32 cellular contexts compared by ENCODE assay signal in genomic region chr7:158606111-158606510, GRCh38. TPM values are rescaled to one million over a fixed set of nuclear protein-coding genes. Genes with fewer than 3 reads are reported as not detected.
"Had no signal": no experiment of that assay in that cellular context is flagged by ENCODE, and none has a peak within 500 bp of the region (broad histone marks: within the 10 kb centered on the region; RNA-seq: fewer than 3 reads in every experiment).

No MANE protein-coding gene starts in this region.

- H3K9me3 ChIP-seq: esophagus muscularis mucosa, gastroesophageal sphincter, mucosa of descending colon, ovary, right lobe of liver, stomach, thyroid gland, upper lobe of left lung, vagina had no signal

- H3K36me3 Mint-ChIP-seq: activated naive CD4-positive, alpha-beta T cell treated with anti-CD3 and anti-CD28 coated beads, Interleukin-2, amount 50 U/mL, for 24 hours; natural killer cell treated with Interleukin-12 subunit alpha and Interleukin-12 subunit beta and Interleukin-15 and Interleukin-18, amount 100 ng/mL, for 72 hours had no signal

- H3K4me2 ChIP-seq: hepatocyte had no signal

- H3K4me1 ChIP-seq: esophagus muscularis mucosa, gastroesophageal sphincter, right lobe of liver, stomach, thyroid gland, upper lobe of left lung, vagina had no signal

- H3K4me3 ChIP-seq: esophagus muscularis mucosa, gastroesophageal sphincter, hepatocyte, mucosa of descending colon, ovary, right lobe of liver, skin epidermis, stomach, thyroid gland, upper lobe of left lung, vagina had no signal

- H3K27me3 ChIP-seq: brain microvascular endothelial cell, esophagus muscularis mucosa, gastroesophageal sphincter, hepatocyte, ovary, right lobe of liver, stomach, thyroid gland, upper lobe of left lung, vagina had no signal

- H3K36me3 ChIP-seq: brain microvascular endothelial cell, ovary, right lobe of liver, thyroid gland, upper lobe of left lung, vagina had no signal

- H3K27ac ChIP-seq: brain microvascular endothelial cell, esophagus muscularis mucosa, gastroesophageal sphincter, hepatocyte, ovary, right lobe of liver, stomach, thyroid gland, upper lobe of left lung, vagina had no signal

- H3K27ac Mint-ChIP-seq: activated CD8-positive, alpha-beta T cell treated with anti-CD3 and anti-CD28 coated beads for 36 hours; activated naive CD4-positive, alpha-beta T cell treated with anti-CD3 and anti-CD28 coated beads, Interleukin-2, amount 50 U/mL, for 24 hours; activated naive CD8-positive, alpha-beta T cell treated with anti-CD3 and anti-CD28 coated beads, Interleukin-2, amount 50 U/mL, for 24 hours; activated T-helper 17 cell treated with anti-CD3 and anti-CD28 coated beads, Interleukin-2, amount 50 U/mL, for 72 hours; dendritic cell treated with granulocyte-macrophage colony-stimulating factor and Interleukin-4, amounts not matched to agents 40 ng/mL and 50 ng/mL, for 4 days; natural killer cell treated with Interleukin-12 subunit alpha and Interleukin-12 subunit beta and Interleukin-15 and Interleukin-18, amount 100 ng/mL, for 72 hours; progenitor cell of endocrine pancreas; stimulated activated naive B cell treated with anti-CD40 and anti-IgM and Interleukin-4, amounts not matched to agents 10 μg/mL and 1 μg/mL and 100 μg/mL, for 72 hours had no signal

- H3K9me3 Mint-ChIP-seq: activated CD8-positive, alpha-beta T cell treated with anti-CD3 and anti-CD28 coated beads for 36 hours; activated naive CD4-positive, alpha-beta T cell treated with anti-CD3 and anti-CD28 coated beads, Interleukin-2, amount 50 U/mL, for 24 hours; activated naive CD8-positive, alpha-beta T cell treated with anti-CD3 and anti-CD28 coated beads, Interleukin-2, amount 50 U/mL, for 24 hours; activated T-cell treated with anti-CD3 and anti-CD28 coated beads, Interleukin-2, amount 50 U/mL, for 4 hours; activated T-helper 17 cell treated with anti-CD3 and anti-CD28 coated beads, Interleukin-2, amount 50 U/mL, for 72 hours; natural killer cell treated with Interleukin-12 subunit alpha and Interleukin-12 subunit beta and Interleukin-15 and Interleukin-18, amount 100 ng/mL, for 72 hours; stimulated activated naive B cell treated with anti-CD40 and anti-IgM and Interleukin-4, amounts not matched to agents 10 μg/mL and 1 μg/mL and 100 μg/mL, for 72 hours had no signal

- FAIRE-seq: keratinocyte had no signal

- H3K4me1 Mint-ChIP-seq: activated naive CD4-positive, alpha-beta T cell treated with anti-CD3 and anti-CD28 coated beads, Interleukin-2, amount 50 U/mL, for 24 hours; activated naive CD8-positive, alpha-beta T cell treated with anti-CD3 and anti-CD28 coated beads, Interleukin-2, amount 50 U/mL, for 24 hours had no signal

- H3K79me2 ChIP-seq: hepatocyte had no signal

- DNase-seq: activated CD4-positive, alpha-beta T cell treated with anti-CD3 and anti-CD28 coated beads for 1 hour; activated CD4-positive, alpha-beta T cell treated with anti-CD3 and anti-CD28 coated beads, Interleukin-2, amount 50 U/mL, for 1 hour; activated CD8-positive, alpha-beta T cell treated with anti-CD3 and anti-CD28 coated beads for 36 hours; activated gamma-delta T cell treated with Interleukin-2 at 50 U/mL for 16 hours; activated naive CD8-positive, alpha-beta T cell treated with anti-CD3 and anti-CD28 coated beads, Interleukin-2, amount 50 U/mL, for 24 hours; activated T-cell treated with anti-CD3 and anti-CD28 coated beads, Interleukin-2, amount 50 U/mL, for 4 hours; anterior cingulate cortex; brain microvascular endothelial cell; caudate nucleus; left cardiac atrium; left ventricle myocardium superior; mucosa of descending colon; ovary; right lobe of liver; stimulated activated CD4-positive, alpha-beta T cell treated with anti-CD3 and anti-CD28 coated beads, Interleukin-4, amount 100 ng/mL, for 4 hours; stimulated activated CD8-positive, alpha-beta memory T cell treated with anti-CD3 and anti-CD28 coated beads, Interleukin-4, amount 100 ng/mL, for 48 hours; stimulated activated naive B cell treated with anti-CD40 and anti-IgM and Interleukin-4, amounts not matched to agents 10 μg/mL and 1 μg/mL and 100 μg/mL, for 72 hours; stomach; T-helper 2 cell; thyroid gland; upper lobe of left lung had no signal

- H2AFZ ChIP-seq: hepatocyte had no signal

- H3K4me3 Mint-ChIP-seq: activated CD8-positive, alpha-beta T cell treated with anti-CD3 and anti-CD28 coated beads for 36 hours; activated naive CD4-positive, alpha-beta T cell treated with anti-CD3 and anti-CD28 coated beads, Interleukin-2, amount 50 U/mL, for 24 hours; activated naive CD8-positive, alpha-beta T cell treated with anti-CD3 and anti-CD28 coated beads, Interleukin-2, amount 50 U/mL, for 24 hours; activated T-cell treated with anti-CD3 and anti-CD28 coated beads, Interleukin-2, amount 50 U/mL, for 4 hours; activated T-helper 17 cell treated with anti-CD3 and anti-CD28 coated beads, Interleukin-2, amount 50 U/mL, for 72 hours; dendritic cell treated with granulocyte-macrophage colony-stimulating factor and Interleukin-4, amounts not matched to agents 40 ng/mL and 50 ng/mL, for 4 days; natural killer cell treated with Interleukin-12 subunit alpha and Interleukin-12 subunit beta and Interleukin-15 and Interleukin-18, amount 100 ng/mL, for 72 hours; stimulated activated naive B cell treated with anti-CD40 and anti-IgM and Interleukin-4, amounts not matched to agents 10 μg/mL and 1 μg/mL and 100 μg/mL, for 72 hours had no signal

- ATAC-seq: activated CD8-positive, alpha-beta T cell treated with anti-CD3 and anti-CD28 coated beads for 36 hours; activated naive CD8-positive, alpha-beta T cell treated with anti-CD3 and anti-CD28 coated beads, Interleukin-2, amount 50 U/mL, for 24 hours; activated T-cell treated with anti-CD3 and anti-CD28 coated beads, Interleukin-2, amount 50 U/mL, for 4 hours; activated T-helper 17 cell treated with anti-CD3 and anti-CD28 coated beads, Interleukin-2, amount 50 U/mL, for 72 hours; gastroesophageal sphincter; left ventricle myocardium superior; mucosa of descending colon; natural killer cell treated with Interleukin-12 subunit alpha and Interleukin-12 subunit beta and Interleukin-15 and Interleukin-18, amount 100 ng/mL, for 72 hours; right lobe of liver; stimulated activated naive B cell treated with anti-CD40 and anti-IgM and Interleukin-4, amounts not matched to agents 10 μg/mL and 1 μg/mL and 100 μg/mL, for 72 hours had no signal

- H3K27me3 Mint-ChIP-seq: activated CD8-positive, alpha-beta T cell treated with anti-CD3 and anti-CD28 coated beads for 36 hours; activated naive CD4-positive, alpha-beta T cell treated with anti-CD3 and anti-CD28 coated beads, Interleukin-2, amount 50 U/mL, for 24 hours; activated naive CD8-positive, alpha-beta T cell treated with anti-CD3 and anti-CD28 coated beads, Interleukin-2, amount 50 U/mL, for 24 hours; activated T-helper 17 cell treated with anti-CD3 and anti-CD28 coated beads, Interleukin-2, amount 50 U/mL, for 72 hours; dendritic cell treated with granulocyte-macrophage colony-stimulating factor and Interleukin-4, amounts not matched to agents 40 ng/mL and 50 ng/mL, for 4 days; natural killer cell treated with Interleukin-12 subunit alpha and Interleukin-12 subunit beta and Interleukin-15 and Interleukin-18, amount 100 ng/mL, for 72 hours; progenitor cell of endocrine pancreas; stimulated activated naive B cell treated with anti-CD40 and anti-IgM and Interleukin-4, amounts not matched to agents 10 μg/mL and 1 μg/mL and 100 μg/mL, for 72 hours had no signal

RNA-seq across cellular contexts. Expression of gene PTPRN2, which starts 18.5 kb away (rescaled TPM):
- polyA plus RNA-seq: keratinocyte had no signal
